ENCODE assay signal across 39 cellular contexts in the genomic region with DNA sequence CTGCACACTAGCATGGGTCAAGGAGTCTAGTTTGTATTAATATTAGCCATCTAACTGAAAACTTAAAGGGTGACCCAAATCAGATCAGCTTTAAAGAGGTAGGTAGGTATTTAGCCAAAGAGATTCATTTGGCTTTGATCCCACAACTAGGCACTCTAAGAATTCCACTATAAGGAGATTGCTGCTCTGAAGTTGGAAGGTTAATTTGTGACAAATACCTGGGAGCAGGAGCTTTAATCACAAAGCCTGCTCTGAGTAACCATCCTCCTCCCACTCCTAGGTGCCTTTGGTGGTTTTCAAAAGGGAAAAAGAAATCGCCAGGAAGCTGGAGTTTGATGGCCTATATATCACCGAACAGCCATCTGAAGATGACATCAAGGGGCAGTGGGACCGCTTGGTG.
"Had no signal": no experiment of that assay in that cellular context is flagged by ENCODE, and none has a peak within 500 bp of the region (broad histone marks: within the 10 kb centered on the region; RNA-seq: fewer than 3 reads in every experiment).

No MANE protein-coding gene starts in this region.

- H3K4me1 Mint-ChIP-seq: activated naive CD4-positive, alpha-beta T cell treated with anti-CD3 and anti-CD28 coated beads, Interleukin-2, amount 10 ng/mL, durations not matched to agents 7 days and 5 days; activated naive CD4-positive, alpha-beta T cell treated with anti-CD3 and anti-CD28 coated beads, Interleukin-2, amount 50 U/mL, for 24 hours; activated naive CD8-positive, alpha-beta T cell treated with anti-CD3 and anti-CD28 coated beads for 36 hours; activated naive CD8-positive, alpha-beta T cell treated with anti-CD3 and anti-CD28 coated beads, Interleukin-2, amount 10 ng/mL, durations not matched to agents 7 days and 5 days; activated naive CD8-positive, alpha-beta T cell treated with anti-CD3 and anti-CD28 coated beads, Interleukin-2, amount 50 U/mL, for 24 hours; activated T-helper 17 cell treated with anti-CD3 and anti-CD28 coated beads, Interleukin-2, amount 50 U/mL, for 72 hours; brain; central memory CD8-positive, alpha-beta T cell had no signal

- H3K27me3 ChIP-seq: adrenal gland, ascending aorta, body of pancreas, brain microvascular endothelial cell, breast epithelium, cardiac muscle cell had no signal

- H3K4me1 ChIP-seq: adrenal gland, ascending aorta, body of pancreas, breast epithelium had no signal

- H3K9me3 Mint-ChIP-seq: activated naive CD4-positive, alpha-beta T cell treated with anti-CD3 and anti-CD28 coated beads for 36 hours; activated naive CD4-positive, alpha-beta T cell treated with anti-CD3 and anti-CD28 coated beads, Interleukin-2, amount 10 ng/mL, durations not matched to agents 7 days and 5 days; activated naive CD4-positive, alpha-beta T cell treated with anti-CD3 and anti-CD28 coated beads, Interleukin-2, amount 50 U/mL, for 24 hours; activated naive CD4-positive, alpha-beta T cell treated with anti-CD3 and anti-CD28 coated beads, Interleukin-2, amount 50 U/mL, for 72 hours; activated naive CD8-positive, alpha-beta T cell treated with anti-CD3 and anti-CD28 coated beads for 36 hours; activated naive CD8-positive, alpha-beta T cell treated with anti-CD3 and anti-CD28 coated beads, Interleukin-2, amount 10 ng/mL, durations not matched to agents 7 days and 5 days; activated naive CD8-positive, alpha-beta T cell treated with anti-CD3 and anti-CD28 coated beads, Interleukin-2, amount 50 U/mL, for 24 hours; activated T-cell treated with anti-CD3 and anti-CD28 coated beads, Interleukin-2, amount 50 U/mL, for 24 hours; activated T-cell treated with anti-CD3 and anti-CD28 coated beads, Interleukin-2, amount 50 U/mL, for 4 hours; activated T-cell treated with anti-CD3 and anti-CD28 coated beads, Interleukin-2, amount 50 U/mL, for 72 hours; activated T-helper 1 cell treated with anti-CD3 and anti-CD28 coated beads, Interleukin-12 subunit alpha, Interleukin-12 subunit beta, Interleukin-2, Interleukin-4 antibody, amounts not matched to agents 30 ng/mL and 10 ng/mL and 1 ng/mL, durations not matched to agents 14 hours and 24 hours and 36 hours; activated T-helper 2 cell treated with anti-CD3 and anti-CD28 coated beads, Interferon-gamma antibody, Interleukin-2, Interleukin-4, amounts not matched to agents 10 μg/mL and 5 μg/mL and 100 μg/mL, durations not matched to agents 14 hours and 24 hours and 36 hours; brain; central memory CD8-positive, alpha-beta T cell had no signal

- H3K4me3 ChIP-seq: adrenal gland, ascending aorta, body of pancreas, breast epithelium, cardiac muscle cell had no signal

- H3K27ac ChIP-seq: adrenal gland, ascending aorta, body of pancreas, brain microvascular endothelial cell, breast epithelium, cardiac muscle cell had no signal

- H3K4me3 Mint-ChIP-seq: activated naive CD4-positive, alpha-beta T cell treated with anti-CD3 and anti-CD28 coated beads for 36 hours; activated naive CD4-positive, alpha-beta T cell treated with anti-CD3 and anti-CD28 coated beads, Interleukin-2, amount 10 ng/mL, durations not matched to agents 7 days and 5 days; activated naive CD4-positive, alpha-beta T cell treated with anti-CD3 and anti-CD28 coated beads, Interleukin-2, amount 50 U/mL, for 24 hours; activated naive CD8-positive, alpha-beta T cell; activated naive CD8-positive, alpha-beta T cell treated with anti-CD3 and anti-CD28 coated beads for 36 hours; activated naive CD8-positive, alpha-beta T cell treated with anti-CD3 and anti-CD28 coated beads, Interleukin-2, amount 10 ng/mL, durations not matched to agents 7 days and 5 days; activated naive CD8-positive, alpha-beta T cell treated with anti-CD3 and anti-CD28 coated beads, Interleukin-2, amount 50 U/mL, for 24 hours; activated T-cell treated with anti-CD3 and anti-CD28 coated beads, Interleukin-2, amount 50 U/mL, for 24 hours; activated T-cell treated with anti-CD3 and anti-CD28 coated beads, Interleukin-2, amount 50 U/mL, for 4 hours; activated T-cell treated with anti-CD3 and anti-CD28 coated beads, Interleukin-2, amount 50 U/mL, for 72 hours; activated T-helper 1 cell treated with anti-CD3 and anti-CD28 coated beads, Interleukin-12 subunit alpha, Interleukin-12 subunit beta, Interleukin-2, Interleukin-4 antibody, amounts not matched to agents 30 ng/mL and 10 ng/mL and 1 ng/mL, durations not matched to agents 14 hours and 24 hours and 36 hours; activated T-helper 17 cell treated with anti-CD3 and anti-CD28 coated beads, Interleukin-2, amount 50 U/mL, for 72 hours; brain; central memory CD8-positive, alpha-beta T cell had no signal

- H3K36me3 Mint-ChIP-seq: activated naive CD4-positive, alpha-beta T cell treated with anti-CD3 and anti-CD28 coated beads, Interleukin-2, amount 10 ng/mL, durations not matched to agents 7 days and 5 days; activated naive CD4-positive, alpha-beta T cell treated with anti-CD3 and anti-CD28 coated beads, Interleukin-2, amount 50 U/mL, for 24 hours; activated naive CD4-positive, alpha-beta T cell treated with anti-CD3 and anti-CD28 coated beads, Interleukin-2, amount 50 U/mL, for 72 hours; activated naive CD8-positive, alpha-beta T cell; activated naive CD8-positive, alpha-beta T cell treated with anti-CD3 and anti-CD28 coated beads for 36 hours; activated naive CD8-positive, alpha-beta T cell treated with anti-CD3 and anti-CD28 coated beads, Interleukin-2, amount 10 ng/mL, durations not matched to agents 7 days and 5 days; brain had no signal

- ATAC-seq: activated naive CD4-positive, alpha-beta T cell treated with anti-CD3 and anti-CD28 coated beads, Interleukin-2, amount 50 U/mL, for 72 hours; activated naive CD8-positive, alpha-beta T cell treated with anti-CD3 and anti-CD28 coated beads, Interleukin-2, amount 50 U/mL, for 24 hours; activated T-cell treated with anti-CD3 and anti-CD28 coated beads, Interleukin-2, amount 50 U/mL, for 4 hours; activated T-cell treated with anti-CD3 and anti-CD28 coated beads, Interleukin-2, amount 50 U/mL, for 72 hours; activated T-helper 17 cell treated with anti-CD3 and anti-CD28 coated beads, Interleukin-2, amount 50 U/mL, for 72 hours; body of pancreas had no signal

- H3K36me3 ChIP-seq: adrenal gland, ascending aorta, brain microvascular endothelial cell, breast epithelium, cardiac muscle cell had no signal

- H3K27ac Mint-ChIP-seq: activated naive CD4-positive, alpha-beta T cell treated with anti-CD3 and anti-CD28 coated beads for 36 hours; activated naive CD4-positive, alpha-beta T cell treated with anti-CD3 and anti-CD28 coated beads, Interleukin-2, amount 10 ng/mL, durations not matched to agents 7 days and 5 days; activated naive CD4-positive, alpha-beta T cell treated with anti-CD3 and anti-CD28 coated beads, Interleukin-2, amount 50 U/mL, for 24 hours; activated naive CD4-positive, alpha-beta T cell treated with anti-CD3 and anti-CD28 coated beads, Interleukin-2, amount 50 U/mL, for 72 hours; activated naive CD8-positive, alpha-beta T cell; activated naive CD8-positive, alpha-beta T cell treated with anti-CD3 and anti-CD28 coated beads for 36 hours; activated naive CD8-positive, alpha-beta T cell treated with anti-CD3 and anti-CD28 coated beads, Interleukin-2, amount 10 ng/mL, durations not matched to agents 7 days and 5 days; activated naive CD8-positive, alpha-beta T cell treated with anti-CD3 and anti-CD28 coated beads, Interleukin-2, amount 50 U/mL, for 24 hours; activated T-cell treated with anti-CD3 and anti-CD28 coated beads, Interleukin-2, amount 50 U/mL, for 24 hours; activated T-cell treated with anti-CD3 and anti-CD28 coated beads, Interleukin-2, amount 50 U/mL, for 72 hours; activated T-helper 1 cell treated with anti-CD3 and anti-CD28 coated beads, Interleukin-12 subunit alpha, Interleukin-12 subunit beta, Interleukin-2, Interleukin-4 antibody, amounts not matched to agents 30 ng/mL and 10 ng/mL and 1 ng/mL, durations not matched to agents 14 hours and 24 hours and 36 hours; activated T-helper 17 cell treated with anti-CD3 and anti-CD28 coated beads, Interleukin-2, amount 50 U/mL, for 72 hours; activated T-helper 2 cell treated with anti-CD3 and anti-CD28 coated beads, Interferon-gamma antibody, Interleukin-2, Interleukin-4, amounts not matched to agents 10 μg/mL and 5 μg/mL and 100 μg/mL, durations not matched to agents 14 hours and 24 hours and 36 hours; brain had no signal

- H3K9me3 ChIP-seq: adrenal gland, ascending aorta, body of pancreas, breast epithelium had no signal

- H3K27me3 Mint-ChIP-seq: activated naive CD4-positive, alpha-beta T cell treated with anti-CD3 and anti-CD28 coated beads, Interleukin-2, amount 10 ng/mL, durations not matched to agents 7 days and 5 days; activated naive CD4-positive, alpha-beta T cell treated with anti-CD3 and anti-CD28 coated beads, Interleukin-2, amount 50 U/mL, for 24 hours; activated naive CD8-positive, alpha-beta T cell; activated naive CD8-positive, alpha-beta T cell treated with anti-CD3 and anti-CD28 coated beads, Interleukin-2, amount 10 ng/mL, durations not matched to agents 7 days and 5 days; activated naive CD8-positive, alpha-beta T cell treated with anti-CD3 and anti-CD28 coated beads, Interleukin-2, amount 50 U/mL, for 24 hours; activated T-cell treated with anti-CD3 and anti-CD28 coated beads, Interleukin-2, amount 50 U/mL, for 24 hours; central memory CD8-positive, alpha-beta T cell had no signal

- DNase-seq: activated effector memory CD4-positive, alpha-beta T cell treated with anti-CD3 and anti-CD28 coated beads, Interleukin-2, amount 50 U/mL, for 16 hours; activated effector memory CD4-positive, alpha-beta T cell treated with Interleukin-2 at 50 U/mL for 16 hours; activated gamma-delta T cell; activated gamma-delta T cell treated with Interleukin-2 at 50 U/mL for 16 hours; activated naive CD4-positive, alpha-beta T cell; activated naive CD4-positive, alpha-beta T cell treated with anti-CD3 and anti-CD28 coated beads for 36 hours; activated naive CD4-positive, alpha-beta T cell treated with anti-CD3 and anti-CD28 coated beads, Interleukin-2, amount 10 ng/mL, durations not matched to agents 7 days and 5 days; activated naive CD4-positive, alpha-beta T cell treated with anti-CD3 and anti-CD28 coated beads, Interleukin-2, amount 50 U/mL, for 16 hours; activated naive CD4-positive, alpha-beta T cell treated with Interleukin-2 at 50 U/mL for 16 hours; activated naive CD8-positive, alpha-beta T cell treated with anti-CD3 and anti-CD28 coated beads for 36 hours; activated naive CD8-positive, alpha-beta T cell treated with anti-CD3 and anti-CD28 coated beads, Interleukin-2, amount 10 ng/mL, durations not matched to agents 7 days and 5 days; activated naive CD8-positive, alpha-beta T cell treated with anti-CD3 and anti-CD28 coated beads, Interleukin-2, amount 50 U/mL, for 24 hours; activated T-cell treated with anti-CD3 and anti-CD28 coated beads for 4 hours; activated T-cell treated with anti-CD3 and anti-CD28 coated beads, Interleukin-2, amount 50 U/mL, for 1 hour; activated T-cell treated with anti-CD3 and anti-CD28 coated beads, Interleukin-2, amount 50 U/mL, for 24 hours; activated T-cell treated with anti-CD3 and anti-CD28 coated beads, Interleukin-2, amount 50 U/mL, for 4 hours; activated T-cell treated with anti-CD3 and anti-CD28 coated beads, Interleukin-2, amount 50 U/mL, for 48 hours; activated T-cell treated with anti-CD3 and anti-CD28 coated beads, Interleukin-2, amount 50 U/mL, for 72 hours; adrenal gland; amniotic stem cell; amygdala; anterior cingulate cortex; aorta; body of pancreas; brain microvascular endothelial cell; caudate nucleus; central memory CD4-positive, alpha-beta T cell; cerebellar nuclear complex had no signal
